Comparison of ENCODE assay signal across 1 cellular context in the genomic region with DNA sequence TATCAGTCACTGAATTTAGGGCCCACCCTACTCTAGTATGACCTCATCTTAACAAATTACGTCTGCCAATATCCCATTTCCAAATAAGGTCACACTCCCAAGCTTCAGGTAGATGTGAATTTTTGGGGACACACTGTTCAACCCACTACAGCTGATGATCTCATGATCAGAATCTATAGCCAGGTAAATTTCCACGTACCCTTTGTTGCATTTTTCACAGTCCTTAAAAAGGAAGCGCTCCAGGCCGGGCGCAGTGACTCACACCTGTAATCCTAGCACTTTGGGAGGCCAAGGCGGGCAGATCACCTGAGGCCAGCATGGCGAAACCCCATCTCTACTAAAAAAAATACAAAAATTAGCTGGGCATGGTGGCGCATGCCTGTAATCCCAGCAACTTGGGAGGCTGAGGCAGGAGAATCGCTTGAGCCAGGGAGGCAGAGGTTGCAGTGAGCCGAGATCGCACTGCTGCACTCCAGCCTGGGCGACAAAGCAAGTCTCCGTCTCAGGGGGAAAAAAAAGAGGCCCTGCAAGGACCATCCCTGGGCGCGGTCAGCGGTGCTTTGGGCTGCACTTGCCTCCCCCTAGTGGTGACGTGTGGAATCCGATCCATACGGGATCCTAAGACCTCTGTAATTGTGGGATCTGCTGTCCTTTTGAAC.
A peak's percentile ranks its signal among the peaks of the same experiment; 100 is the strongest.
TF ChIP-seq lines count a peak whose summit lies in the region.

No MANE protein-coding gene starts in this region.

TF ChIP-seq in HEK293, 187 proteins besides CTCF, POLR2A, EP300 and RAD21 (continued from another document):
- TF ChIP-seq, protein P1, sequence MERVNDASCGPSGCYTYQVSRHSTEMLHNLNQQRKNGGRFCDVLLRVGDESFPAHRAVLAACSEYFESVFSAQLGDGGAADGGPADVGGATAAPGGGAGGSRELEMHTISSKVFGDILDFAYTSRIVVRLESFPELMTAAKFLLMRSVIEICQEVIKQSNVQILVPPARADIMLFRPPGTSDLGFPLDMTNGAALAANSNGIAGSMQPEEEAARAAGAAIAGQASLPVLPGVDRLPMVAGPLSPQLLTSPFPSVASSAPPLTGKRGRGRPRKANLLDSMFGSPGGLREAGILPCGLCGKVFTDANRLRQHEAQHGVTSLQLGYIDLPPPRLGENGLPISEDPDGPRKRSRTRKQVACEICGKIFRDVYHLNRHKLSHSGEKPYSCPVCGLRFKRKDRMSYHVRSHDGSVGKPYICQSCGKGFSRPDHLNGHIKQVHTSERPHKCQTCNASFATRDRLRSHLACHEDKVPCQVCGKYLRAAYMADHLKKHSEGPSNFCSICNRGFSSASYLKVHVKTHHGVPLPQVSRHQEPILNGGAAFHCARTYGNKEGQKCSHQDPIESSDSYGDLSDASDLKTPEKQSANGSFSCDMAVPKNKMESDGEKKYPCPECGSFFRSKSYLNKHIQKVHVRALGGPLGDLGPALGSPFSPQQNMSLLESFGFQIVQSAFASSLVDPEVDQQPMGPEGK (tag by site-specific recombination; IDR thresholded peaks at IDR 0.05), result peak; percentile 48
- TF ChIP-seq ZBTB20 (tag by site-specific recombination; IDR thresholded peaks at IDR 0.05) (0 out of 2 replicates have a peak, but pooled peaks have one; percentile 22), TRIM28 (IDR thresholded peaks at IDR 0.05; ENCODE audit: borderline replicate concordance, low read length) (peak; percentile 27; the same call in 1 of the 2 replicates), ZBTB21 (tag by site-specific recombination; IDR thresholded peaks at IDR 0.05) (0 out of 2 replicates have a peak, but pooled peaks have one; percentile 11), ZFP37 (tag by site-specific recombination; IDR thresholded peaks at IDR 0.05) (0 out of 2 replicates have a peak, but pooled peaks have one; percentile 57), KLF8 (tag by site-specific recombination; IDR thresholded peaks at IDR 0.05) (peak; percentile 50; the same call in 1 of the 2 replicates), ZNF366 (tag by site-specific recombination; conservative IDR thresholded peaks at IDR 0.05) (0 out of 2 replicates have a peak, but pooled peaks have one; percentile 32), ZNF335 (tag by site-specific recombination; conservative IDR thresholded peaks at IDR 0.05) (peak; percentile 88), GLIS2 (tag by site-specific recombination; IDR thresholded peaks at IDR 0.05) (0 out of 2 replicates have a peak, but pooled peaks have one; percentile 24), SP3 (tag by site-specific recombination; IDR thresholded peaks at IDR 0.05) (0 out of 2 replicates have a peak, but pooled peaks have one; percentile 42), ZNF660 (tag by site-specific recombination; IDR thresholded peaks at IDR 0.05) (peak; percentile 30; the same call in 1 of the 2 replicates), ZNF600 (tag by site-specific recombination; IDR thresholded peaks at IDR 0.05) (peak; percentile 94)
- TF ChIP-seq, protein P2, sequence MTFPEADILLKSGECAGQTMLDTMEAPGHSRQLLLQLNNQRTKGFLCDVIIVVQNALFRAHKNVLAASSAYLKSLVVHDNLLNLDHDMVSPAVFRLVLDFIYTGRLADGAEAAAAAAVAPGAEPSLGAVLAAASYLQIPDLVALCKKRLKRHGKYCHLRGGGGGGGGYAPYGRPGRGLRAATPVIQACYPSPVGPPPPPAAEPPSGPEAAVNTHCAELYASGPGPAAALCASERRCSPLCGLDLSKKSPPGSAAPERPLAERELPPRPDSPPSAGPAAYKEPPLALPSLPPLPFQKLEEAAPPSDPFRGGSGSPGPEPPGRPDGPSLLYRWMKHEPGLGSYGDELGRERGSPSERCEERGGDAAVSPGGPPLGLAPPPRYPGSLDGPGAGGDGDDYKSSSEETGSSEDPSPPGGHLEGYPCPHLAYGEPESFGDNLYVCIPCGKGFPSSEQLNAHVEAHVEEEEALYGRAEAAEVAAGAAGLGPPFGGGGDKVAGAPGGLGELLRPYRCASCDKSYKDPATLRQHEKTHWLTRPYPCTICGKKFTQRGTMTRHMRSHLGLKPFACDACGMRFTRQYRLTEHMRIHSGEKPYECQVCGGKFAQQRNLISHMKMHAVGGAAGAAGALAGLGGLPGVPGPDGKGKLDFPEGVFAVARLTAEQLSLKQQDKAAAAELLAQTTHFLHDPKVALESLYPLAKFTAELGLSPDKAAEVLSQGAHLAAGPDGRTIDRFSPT (tag by site-specific recombination; IDR thresholded peaks at IDR 0.05), result peak; percentile 59; the same call in 1 of the 2 replicates
- TF ChIP-seq, protein P3, sequence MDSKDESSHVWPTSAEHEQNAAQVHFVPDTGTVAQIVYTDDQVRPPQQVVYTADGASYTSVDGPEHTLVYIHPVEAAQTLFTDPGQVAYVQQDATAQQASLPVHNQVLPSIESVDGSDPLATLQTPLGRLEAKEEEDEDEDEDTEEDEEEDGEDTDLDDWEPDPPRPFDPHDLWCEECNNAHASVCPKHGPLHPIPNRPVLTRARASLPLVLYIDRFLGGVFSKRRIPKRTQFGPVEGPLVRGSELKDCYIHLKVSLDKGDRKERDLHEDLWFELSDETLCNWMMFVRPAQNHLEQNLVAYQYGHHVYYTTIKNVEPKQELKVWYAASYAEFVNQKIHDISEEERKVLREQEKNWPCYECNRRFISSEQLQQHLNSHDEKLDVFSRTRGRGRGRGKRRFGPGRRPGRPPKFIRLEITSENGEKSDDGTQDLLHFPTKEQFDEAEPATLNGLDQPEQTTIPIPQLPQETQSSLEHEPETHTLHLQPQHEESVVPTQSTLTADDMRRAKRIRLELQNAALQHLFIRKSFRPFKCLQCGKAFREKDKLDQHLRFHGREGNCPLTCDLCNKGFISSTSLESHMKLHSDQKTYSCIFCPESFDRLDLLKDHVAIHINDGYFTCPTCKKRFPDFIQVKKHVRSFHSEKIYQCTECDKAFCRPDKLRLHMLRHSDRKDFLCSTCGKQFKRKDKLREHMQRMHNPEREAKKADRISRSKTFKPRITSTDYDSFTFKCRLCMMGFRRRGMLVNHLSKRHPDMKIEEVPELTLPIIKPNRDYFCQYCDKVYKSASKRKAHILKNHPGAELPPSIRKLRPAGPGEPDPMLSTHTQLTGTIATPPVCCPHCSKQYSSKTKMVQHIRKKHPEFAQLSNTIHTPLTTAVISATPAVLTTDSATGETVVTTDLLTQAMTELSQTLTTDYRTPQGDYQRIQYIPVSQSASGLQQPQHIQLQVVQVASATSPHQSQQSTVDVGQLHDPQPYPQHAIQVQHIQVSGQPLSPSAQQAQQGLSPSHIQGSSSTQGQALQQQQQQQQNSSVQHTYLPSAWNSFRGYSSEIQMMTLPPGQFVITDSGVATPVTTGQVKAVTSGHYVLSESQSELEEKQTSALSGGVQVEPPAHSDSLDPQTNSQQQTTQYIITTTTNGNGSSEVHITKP (tag by site-specific recombination; IDR thresholded peaks at IDR 0.05), result peak; percentile 46
- TF ChIP-seq, protein P4, sequence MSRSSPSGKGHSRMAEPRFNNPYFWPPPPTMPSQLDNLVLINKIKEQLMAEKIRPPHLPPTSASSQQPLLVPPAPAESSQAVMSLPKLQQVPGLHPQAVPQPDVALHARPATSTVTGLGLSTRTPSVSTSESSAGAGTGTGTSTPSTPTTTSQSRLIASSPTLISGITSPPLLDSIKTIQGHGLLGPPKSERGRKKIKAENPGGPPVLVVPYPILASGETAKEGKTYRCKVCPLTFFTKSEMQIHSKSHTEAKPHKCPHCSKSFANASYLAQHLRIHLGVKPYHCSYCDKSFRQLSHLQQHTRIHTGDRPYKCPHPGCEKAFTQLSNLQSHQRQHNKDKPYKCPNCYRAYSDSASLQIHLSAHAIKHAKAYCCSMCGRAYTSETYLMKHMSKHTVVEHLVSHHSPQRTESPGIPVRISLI (tag by site-specific recombination; IDR thresholded peaks at IDR 0.05), result peak; percentile 99
- TF ChIP-seq, protein P5, sequence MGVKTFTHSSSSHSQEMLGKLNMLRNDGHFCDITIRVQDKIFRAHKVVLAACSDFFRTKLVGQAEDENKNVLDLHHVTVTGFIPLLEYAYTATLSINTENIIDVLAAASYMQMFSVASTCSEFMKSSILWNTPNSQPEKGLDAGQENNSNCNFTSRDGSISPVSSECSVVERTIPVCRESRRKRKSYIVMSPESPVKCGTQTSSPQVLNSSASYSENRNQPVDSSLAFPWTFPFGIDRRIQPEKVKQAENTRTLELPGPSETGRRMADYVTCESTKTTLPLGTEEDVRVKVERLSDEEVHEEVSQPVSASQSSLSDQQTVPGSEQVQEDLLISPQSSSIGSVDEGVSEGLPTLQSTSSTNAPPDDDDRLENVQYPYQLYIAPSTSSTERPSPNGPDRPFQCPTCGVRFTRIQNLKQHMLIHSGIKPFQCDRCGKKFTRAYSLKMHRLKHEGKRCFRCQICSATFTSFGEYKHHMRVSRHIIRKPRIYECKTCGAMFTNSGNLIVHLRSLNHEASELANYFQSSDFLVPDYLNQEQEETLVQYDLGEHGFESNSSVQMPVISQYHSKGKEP (tag by site-specific recombination; IDR thresholded peaks at IDR 0.05), result 0 out of 2 replicates have a peak, but pooled peaks have one; percentile 11
- TF ChIP-seq, protein P6, sequence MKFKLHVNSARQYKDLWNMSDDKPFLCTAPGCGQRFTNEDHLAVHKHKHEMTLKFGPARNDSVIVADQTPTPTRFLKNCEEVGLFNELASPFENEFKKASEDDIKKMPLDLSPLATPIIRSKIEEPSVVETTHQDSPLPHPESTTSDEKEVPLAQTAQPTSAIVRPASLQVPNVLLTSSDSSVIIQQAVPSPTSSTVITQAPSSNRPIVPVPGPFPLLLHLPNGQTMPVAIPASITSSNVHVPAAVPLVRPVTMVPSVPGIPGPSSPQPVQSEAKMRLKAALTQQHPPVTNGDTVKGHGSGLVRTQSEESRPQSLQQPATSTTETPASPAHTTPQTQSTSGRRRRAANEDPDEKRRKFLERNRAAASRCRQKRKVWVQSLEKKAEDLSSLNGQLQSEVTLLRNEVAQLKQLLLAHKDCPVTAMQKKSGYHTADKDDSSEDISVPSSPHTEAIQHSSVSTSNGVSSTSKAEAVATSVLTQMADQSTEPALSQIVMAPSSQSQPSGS (tag by site-specific recombination; IDR thresholded peaks at IDR 0.05; ENCODE audit: low read depth), result peak; percentile 81
